Comparison of ENCODE assay signal across 8 cellular contexts in genomic region chr7:32506266-32507054, GRCh38. TPM values are rescaled to one million over a fixed set of nuclear protein-coding genes. Genes with fewer than 3 reads are reported as not detected.
A peak's percentile ranks its signal among the peaks of the same experiment; 100 is the strongest.
DNase-seq lines count a peak whose midpoint lies in the region; ATAC-seq and TF ChIP-seq lines count a peak whose summit lies in the region.

No MANE protein-coding gene starts in this region.

- peaks cover 82% of the 10 kb centered on the region for H3K79me2 ChIP-seq in MM.1S (ENCODE audit: low read length)

- no peak for TF ChIP-seq POLR2A in ovary (IDR thresholded peaks at IDR 0.05)
- no peak for TF ChIP-seq POLR2A in body of pancreas (IDR thresholded peaks at IDR 0.05)

- H3K27me3 ChIP-seq in MM.1S (replicated peaks; ENCODE audit: insufficient read depth, low read length) (no peaks in the 10 kb centered on the region), ovary (no peaks in the 10 kb centered on the region), body of pancreas (no peaks in the 10 kb centered on the region), left ventricle myocardium inferior (ENCODE audit: low read depth) (no peaks in the 10 kb centered on the region)

- TF ChIP-seq CTCF in MM.1S (IDR thresholded peaks at IDR 0.05; ENCODE audit: low read length) (no peak), cardiac fibroblast (IDR thresholded peaks at IDR 0.05; ENCODE audit: low read depth, low read length) (no peak), ovary (IDR thresholded peaks at IDR 0.05) (no peak), body of pancreas (IDR thresholded peaks at IDR 0.05) (no peak), left ventricle myocardium inferior (IDR thresholded peaks at IDR 0.05; ENCODE audit: borderline replicate concordance) (no peak)

- H3K9me3 ChIP-seq in MM.1S (replicated peaks; ENCODE audit: insufficient read depth, low read length) (no peaks in the 10 kb centered on the region), ovary (no peaks in the 10 kb centered on the region), body of pancreas (no peaks in the 10 kb centered on the region), left ventricle myocardium inferior (replicated peaks) (no peaks in the 10 kb centered on the region)

- H3K27ac ChIP-seq in MM.1S (ENCODE audit: low read length), result peak overlapping the region; percentile 75; the same call in 1 of the 2 replicates
- H3K27ac ChIP-seq in ovary, result no peak overlapping the region
- H3K27ac ChIP-seq in body of pancreas, result no peak overlapping the region
- no peak overlapping the region for H3K27ac ChIP-seq in left ventricle myocardium inferior (replicated peaks)

- H3K4me1 ChIP-seq in MM.1S (ENCODE audit: low read length), result peaks cover 3% of the 10 kb centered on the region; the same call in 1 of the 2 replicates
- H3K4me1 ChIP-seq in ovary (ENCODE audit: insufficient read depth), result peaks cover 2% of the 10 kb centered on the region
- H3K4me1 ChIP-seq in body of pancreas, result peaks cover 2% of the 10 kb centered on the region
- H3K4me1 ChIP-seq in left ventricle myocardium inferior, result peaks cover 54% of the 10 kb centered on the region

- 93 to 96% (median 94%) methylated on average over 5 of the region's 5 CpGs for WGBS in ovary, 3 donors
- WGBS in body of pancreas, 2 donors, result 88 to 93% methylated on average over 5 of the region's 5 CpGs

- intact Hi-C loops in ovary (cut with DNase I) (no loop called here), body of pancreas (cut with DNase I) (no loop called here), left ventricle myocardium inferior (cut with micrococcal nuclease) (no loop called here)

- no peak overlapping the region; the same call in 1 of the 2 replicates for H3K4me3 ChIP-seq in MM.1S (ENCODE audit: low read length)
- peak overlapping the region in 1 of 2 donors; percentile 44 for H3K4me3 ChIP-seq in cardiac fibroblast (replicated peaks in 1 of 2; ENCODE audit: low read depth in 2 of 2, low read length in 2 of 2)
- H3K4me3 ChIP-seq in ovary, result no peak overlapping the region
- no peak overlapping the region for H3K4me3 ChIP-seq in body of pancreas
- no peak overlapping the region for H3K4me3 ChIP-seq in left ventricle myocardium inferior

- H3K9ac ChIP-seq in MM.1S (ENCODE audit: low read length), result no peak overlapping the region

- H4K20me1 ChIP-seq in MM.1S (ENCODE audit: insufficient read depth, low read length), result no peaks in the 10 kb centered on the region; the same call in none of the 2 replicates

- peak overlapping the region; percentile 54; the same call in 1 of the 2 replicates for H3K4me2 ChIP-seq in MM.1S (ENCODE audit: low read depth, low read length)

- H2AFZ ChIP-seq in MM.1S (ENCODE audit: low read length), result no peak overlapping the region

- no peaks in the 10 kb centered on the region for H3K9me2 ChIP-seq in MM.1S (replicated peaks; ENCODE audit: insufficient read depth, low read length)

- TF ChIP-seq EP300 in ovary (IDR thresholded peaks at IDR 0.05), result no peak

- DNase-seq in stimulated activated CD4-positive, alpha-beta T cell treated with anti-CD3 and anti-CD28 coated beads, Interleukin-1b, Interleukin-23, amount 100 ng/mL, for 48 hours, result peak; percentile 40
- DNase-seq in stimulated activated CD4-positive, alpha-beta T cell treated with anti-CD3 and anti-CD28 coated beads, Interleukin-12 subunit alpha, Interleukin-12 subunit beta, amount 100 ng/mL, for 4 hours, result no peak
- DNase-seq in MM.1S (peak; percentile 76), cardiac fibroblast (ENCODE audit: low read depth in 2 of 2) (peak; percentile 84 to 96), ovary (no peak), ureter (ENCODE audit: low spot score) (no peak), body of pancreas (no peak), left ventricle myocardium inferior (no peak)

- H3K36me3 ChIP-seq in MM.1S (replicated peaks; ENCODE audit: insufficient read depth, low read length) (no peaks in the 10 kb centered on the region), ovary (no peaks in the 10 kb centered on the region), body of pancreas (replicated peaks in 1 of 2; ENCODE audit: insufficient read depth in 1 of 2, low read depth in 2 of 2) (no peaks in the 10 kb centered on the region), left ventricle myocardium inferior (no peaks in the 10 kb centered on the region)

- ATAC-seq in body of pancreas, result no peak

- peaks cover 15% of the 10 kb centered on the region for H3F3A ChIP-seq in MM.1S (ENCODE audit: insufficient read depth, low read length)

RNA-seq across cellular contexts. Expression of gene AVL9, which starts 11.2 kb away (rescaled TPM):
- total RNA-seq in ovary (10 to 100 TPM; 20.1 to 34.4 (median 26.1) TPM), ureter (61.2 TPM), body of pancreas (10 to 100 TPM; 15.3 to 19.8 TPM), left ventricle myocardium inferior (11.8 TPM)
- polyA plus RNA-seq in ovary, result 10 to 100 TPM in 1 of 2 donors, 1 to 10 TPM in 1; 6.8 to 14.0 TPM

RNA-seq across cellular contexts. Expression of gene LSM5, which starts 16.3 kb away (rescaled TPM):
- 10 to 100 TPM; 18.4 to 43.8 (median 29.6) TPM for total RNA-seq in ovary
- polyA plus RNA-seq in ovary, result 10 to 100 TPM; 45.3 to 59.8 TPM
- total RNA-seq in ureter, result 48.4 TPM
- total RNA-seq in body of pancreas, result 10 to 100 TPM in 1 of 2 donors, 1 to 10 TPM in 1; 8.2 to 27.2 TPM
- total RNA-seq in left ventricle myocardium inferior, result 39.5 TPM

Comparison
In these comparisons a context has a peak if more than half of its experiments do, and no peak if none do; other contexts are left out.
1. DNase-seq: peak in stimulated activated CD4-positive, alpha-beta T cell treated with anti-CD3 and anti-CD28 coated beads, Interleukin-1b, Interleukin-23, amount 100 ng/mL, for 48 hours (single experiment), MM.1S (single experiment) and cardiac fibroblast (2 of 2); none in stimulated activated CD4-positive, alpha-beta T cell treated with anti-CD3 and anti-CD28 coated beads, Interleukin-12 subunit alpha, Interleukin-12 subunit beta, amount 100 ng/mL, for 4 hours (single experiment), ovary (0 of 5), ureter (single experiment), body of pancreas (0 of 4) and left ventricle myocardium inferior (single experiment).